ENCODE assay signal across 8 cellular contexts in the genomic region with DNA sequence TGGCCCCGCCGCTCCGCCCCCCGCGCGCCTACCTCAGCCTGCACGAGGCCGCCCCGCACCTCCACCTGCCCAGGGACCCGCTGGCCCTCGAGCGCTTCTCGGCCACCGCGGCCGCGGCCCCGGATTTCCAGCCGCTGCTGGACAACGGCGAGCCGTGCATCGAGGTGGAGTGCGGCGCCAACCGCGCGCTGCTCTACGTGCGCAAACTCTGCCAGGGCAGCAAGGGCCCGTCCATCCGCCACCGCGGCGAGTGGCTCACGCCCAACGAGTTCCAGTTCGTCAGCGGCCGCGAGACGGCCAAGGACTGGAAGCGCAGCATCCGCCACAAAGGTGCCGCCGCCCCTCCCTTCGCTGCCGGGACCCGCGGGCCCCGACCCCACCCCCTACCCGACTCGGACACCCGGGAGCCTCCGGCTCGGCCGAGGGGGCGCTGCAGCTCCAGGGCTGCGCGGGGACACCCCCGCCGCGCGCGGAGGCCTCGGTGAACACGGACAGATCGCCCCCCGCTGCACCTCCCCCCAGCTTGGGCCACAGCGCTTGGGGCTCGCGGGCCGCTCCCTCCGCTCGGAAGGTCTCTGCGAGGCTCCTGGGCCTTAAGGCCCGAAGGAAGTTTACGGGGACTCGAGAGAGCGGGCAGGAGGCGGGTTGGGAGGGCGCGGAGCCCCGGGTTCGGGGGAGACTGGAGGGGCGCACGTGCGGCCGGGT. TPM values are rescaled to one million over a fixed set of nuclear protein-coding genes. Genes with fewer than 3 reads are reported as not detected.
DNase-seq lines count a peak whose midpoint lies in the region; ATAC-seq and TF ChIP-seq lines count a peak whose summit lies in the region.

No MANE protein-coding gene starts in this region.

- ATAC-seq in HG03196 (IDR thresholded peaks at IDR 0.05; ENCODE audit: unreplicated experiment), result no peak
- no peak for ATAC-seq in GM19395 (IDR thresholded peaks at IDR 0.05; ENCODE audit: unreplicated experiment)

- DNase-seq in Calu3, result no peak
- DNase-seq in NCI-H226, result peak; percentile 44
- peak; percentile 41 for DNase-seq in endothelial cell (ENCODE audit: low spot score)
- no peak for DNase-seq in SW 1271 (lab: John Stamatoyannopoulos, UW)
- no peak for DNase-seq in activated CD4-positive, alpha-beta T cell treated with anti-CD3 and anti-CD28 coated beads, Interleukin-2, amount 50 U/mL, for 48 hours

- CTCF ChIA-PET in Calu3 (lab: Charles Lee), result no interaction called here

- H3K27me3 Mint-ChIP-seq in Calu3 (ENCODE audit: unreplicated experiment), result peaks cover 67% of the 10 kb centered on the region
- H3K27me3 Mint-ChIP-seq in endothelial cell (ENCODE audit: unreplicated experiment), result peaks cover 22% of the 10 kb centered on the region

- no peaks in the 10 kb centered on the region for H3K79me2 ChIP-seq in parathyroid adenoma

- intact Hi-C loops in Calu3 (cut with micrococcal nuclease; ENCODE audit: unreplicated experiment), result no loop called here

- no TSS peak for BruUV-seq in Calu3 (replicated peaks; lab: Mats Ljungman, UMichigan)

- no peaks in the 10 kb centered on the region for H3K27me3 ChIP-seq in parathyroid adenoma (ENCODE audit: control insufficient read depth, insufficient read depth, low read length)

- no peaks in the 10 kb centered on the region for H3K36me3 ChIP-seq in parathyroid adenoma (ENCODE audit: control insufficient read depth, insufficient read depth, low read length)

- H3K36me3 Mint-ChIP-seq in Calu3 (ENCODE audit: insufficient read depth, unreplicated experiment) (peaks cover 5% of the 10 kb centered on the region), endothelial cell (ENCODE audit: low read depth, unreplicated experiment) (peaks cover 5% of the 10 kb centered on the region)

- no peak overlapping the region for H3K27ac ChIP-seq in parathyroid adenoma

- H3K27ac Mint-ChIP-seq in Calu3 (ENCODE audit: unreplicated experiment) (no peak overlapping the region), endothelial cell (ENCODE audit: unreplicated experiment) (no peak overlapping the region)

- H3K9ac ChIP-seq in parathyroid adenoma, result no peak overlapping the region

- H3K4me3 ChIP-seq in parathyroid adenoma (ENCODE audit: low read depth, low read length), result peak overlapping the region; percentile 20

- H3K4me2 ChIP-seq in parathyroid adenoma (ENCODE audit: low read length), result peak overlapping the region; percentile 67

- TF ChIP-seq CTCF in Calu3 (IDR thresholded peaks at IDR 0.05; ENCODE audit: unreplicated experiment) (no peak), endothelial cell (IDR thresholded peaks at IDR 0.05; ENCODE audit: unreplicated experiment) (no peak), parathyroid adenoma (IDR thresholded peaks at IDR 0.05) (no peak)

- peak overlapping the region; percentile 32 for H3K4me3 Mint-ChIP-seq in Calu3 (ENCODE audit: low read depth, unreplicated experiment)
- H3K4me3 Mint-ChIP-seq in endothelial cell (ENCODE audit: unreplicated experiment), result no peak overlapping the region

- H3K4me1 ChIP-seq in parathyroid adenoma, result peaks cover 4% of the 10 kb centered on the region

- no peaks in the 10 kb centered on the region for H3K9me3 ChIP-seq in parathyroid adenoma (ENCODE audit: control insufficient read depth, low read length)

- peaks cover 16% of the 10 kb centered on the region for H3K4me1 Mint-ChIP-seq in Calu3 (ENCODE audit: low read depth, unreplicated experiment)
- H3K4me1 Mint-ChIP-seq in endothelial cell (ENCODE audit: unreplicated experiment), result no peaks in the 10 kb centered on the region

- H2AFZ ChIP-seq in parathyroid adenoma, result peak overlapping the region; percentile 46

- H3K9me3 Mint-ChIP-seq in Calu3 (ENCODE audit: low read depth, unreplicated experiment) (no peaks in the 10 kb centered on the region), endothelial cell (ENCODE audit: unreplicated experiment) (no peaks in the 10 kb centered on the region)

RNA-seq across cellular contexts. Expression of gene SAMD11, which starts 1.0 kb away (rescaled TPM):
- total RNA-seq in Calu3 (2022) (0.27 and 0.54 TPM in 2 replicates), endothelial cell (ENCODE audit: unreplicated experiment) (not detected)

RNA-seq across cellular contexts. Expression of gene NOC2L, which starts 34.3 kb away (rescaled TPM):
- total RNA-seq in Calu3 (2022), result 98.6 and 107 TPM in 2 replicates
- 56.5 TPM for total RNA-seq in endothelial cell (ENCODE audit: unreplicated experiment)

RNA-seq across cellular contexts. Expression of gene KLHL17, which starts 35.6 kb away (rescaled TPM):
- total RNA-seq in Calu3 (2022) (27.1 and 27.8 TPM in 2 replicates), endothelial cell (ENCODE audit: unreplicated experiment) (18.7 TPM)

RNA-seq across cellular contexts. Expression of gene PLEKHN1, which starts 41.5 kb away (rescaled TPM):
- total RNA-seq in Calu3 (2022), result 11.9 and 16.2 TPM in 2 replicates
- not detected for total RNA-seq in endothelial cell (ENCODE audit: unreplicated experiment)

RNA-seq across cellular contexts. Expression of gene PERM1, which starts 57.1 kb away (rescaled TPM):
- not detected in 2 replicates for total RNA-seq in Calu3 (2022)
- not detected for total RNA-seq in endothelial cell (ENCODE audit: unreplicated experiment)

Comparison
In these comparisons a context has a peak if more than half of its experiments do, and no peak if none do; other contexts are left out.
1. DNase-seq: peak in NCI-H226 (single experiment) and endothelial cell (single experiment); none in Calu3 (single experiment), SW 1271 (0 of 2) and activated CD4-positive, alpha-beta T cell treated with anti-CD3 and anti-CD28 coated beads, Interleukin-2, amount 50 U/mL, for 48 hours (0 of 2).